In genomic region chr7:74255461-74255860, GRCh38 we compare ENCODE assay signal across 8 cellular contexts. TPM values are rescaled to one million over a fixed set of nuclear protein-coding genes. Genes with fewer than 3 reads are reported as not detected.
DNase-seq lines count a peak whose midpoint lies in the region; ATAC-seq and TF ChIP-seq lines count a peak whose summit lies in the region.
"Not testable (repeated sequence)": the region's sequence is repeated elsewhere in the genome, so short reads cannot be mapped to it uniquely, and the experiment has no call there.

No MANE protein-coding gene starts in this region.

- not testable (repeated sequence) for TF ChIP-seq CTCF in CD4-positive, alpha-beta T cell (IDR thresholded peaks at IDR 0.05); HL-60 (IDR thresholded peaks at IDR 0.05; ENCODE audit: insufficient read depth, low read length); nephron progenitor cell (IDR thresholded peaks at IDR 0.05)

- not testable (repeated sequence) for H3K27me3 Mint-ChIP-seq in CD4-positive, alpha-beta T cell; activated naive CD4-positive, alpha-beta T cell treated with anti-CD3 and anti-CD28 coated beads, Interleukin-2, amount 10 ng/mL, durations not matched to agents 7 days and 5 days; nephron progenitor cell (ENCODE audit: low read depth, poor library complexity); stimulated activated naive CD8-positive, alpha-beta T cell treated with anti-CD3 and anti-CD28 coated beads, Interleukin-15, amount 100 ng/mL, for 72 hours

- H3K4me1 ChIP-seq in SJCRH30 (peaks cover 26% of the 10 kb centered on the region), duodenal mucosa (ENCODE audit: control insufficient read depth in 1 of 2, insufficient read depth in 2 of 2, low read length in 2 of 2) (peaks cover 5 to 19% of the 10 kb centered on the region in 2 donors)
- not testable (repeated sequence) for H3K4me1 ChIP-seq in iPS-15b (ENCODE audit: control insufficient read depth, insufficient read depth, low read length)

- H3K9me3 Mint-ChIP-seq in CD4-positive, alpha-beta T cell; activated naive CD4-positive, alpha-beta T cell treated with anti-CD3 and anti-CD28 coated beads, Interleukin-2, amount 10 ng/mL, durations not matched to agents 7 days and 5 days; nephron progenitor cell; stimulated activated naive CD8-positive, alpha-beta T cell treated with anti-CD3 and anti-CD28 coated beads, Interleukin-15, amount 100 ng/mL, for 72 hours: not testable (repeated sequence)

- peaks cover 20% of the 10 kb centered on the region for H3K36me3 Mint-ChIP-seq in CD4-positive, alpha-beta T cell (ENCODE audit: low read depth)
- peaks cover 19% of the 10 kb centered on the region for H3K36me3 Mint-ChIP-seq in activated naive CD4-positive, alpha-beta T cell treated with anti-CD3 and anti-CD28 coated beads, Interleukin-2, amount 10 ng/mL, durations not matched to agents 7 days and 5 days
- H3K36me3 Mint-ChIP-seq in nephron progenitor cell (ENCODE audit: low read depth) = peaks cover 20% of the 10 kb centered on the region

- not testable (repeated sequence) for H3K27ac ChIP-seq in CD4-positive, alpha-beta T cell (ENCODE audit: low read depth, low read length); SJCRH30; duodenal mucosa (ENCODE audit: low read depth, low read length)
- peak overlapping the region; percentile 87 for H3K27ac ChIP-seq in HL-60 (replicated peaks)

- not testable (repeated sequence) for DNase-seq in CD4-positive, alpha-beta T cell; HL-60 (ENCODE audit: low read depth in 1 of 2, low spot score in 1 of 2); SJCRH30; activated naive CD4-positive, alpha-beta T cell treated with anti-CD3 and anti-CD28 coated beads, Interleukin-2, amount 10 ng/mL, durations not matched to agents 7 days and 5 days; nephron progenitor cell; stimulated activated naive CD8-positive, alpha-beta T cell treated with anti-CD3 and anti-CD28 coated beads, Interleukin-15, amount 100 ng/mL, for 72 hours

- POLR2A ChIA-PET in CD4-positive, alpha-beta T cell (lab: Charles Lee) = not testable (repeated sequence)

- not testable (repeated sequence) for ATAC-seq in CD4-positive, alpha-beta T cell (ENCODE audit: poor library complexity); stimulated activated naive CD8-positive, alpha-beta T cell treated with anti-CD3 and anti-CD28 coated beads, Interleukin-15, amount 100 ng/mL, for 72 hours

- H3K4me1 Mint-ChIP-seq in CD4-positive, alpha-beta T cell (ENCODE audit: low read depth) = peaks cover 26% of the 10 kb centered on the region
- peaks cover 44% of the 10 kb centered on the region for H3K4me1 Mint-ChIP-seq in activated naive CD4-positive, alpha-beta T cell treated with anti-CD3 and anti-CD28 coated beads, Interleukin-2, amount 10 ng/mL, durations not matched to agents 7 days and 5 days
- peaks cover 38% of the 10 kb centered on the region for H3K4me1 Mint-ChIP-seq in nephron progenitor cell
- peaks cover 47% of the 10 kb centered on the region for H3K4me1 Mint-ChIP-seq in stimulated activated naive CD8-positive, alpha-beta T cell treated with anti-CD3 and anti-CD28 coated beads, Interleukin-15, amount 100 ng/mL, for 72 hours

- H3K9me3 ChIP-seq in CD4-positive, alpha-beta T cell (ENCODE audit: control insufficient read depth, low read length); SJCRH30 (replicated peaks); duodenal mucosa (ENCODE audit: control insufficient read depth in 1 of 2, low read length in 2 of 2); iPS-15b (ENCODE audit: control insufficient read depth, insufficient read depth, low read length): not testable (repeated sequence)

- H3K4me3 Mint-ChIP-seq in CD4-positive, alpha-beta T cell = peak overlapping the region; percentile 92
- H3K4me3 Mint-ChIP-seq in activated naive CD4-positive, alpha-beta T cell treated with anti-CD3 and anti-CD28 coated beads, Interleukin-2, amount 10 ng/mL, durations not matched to agents 7 days and 5 days = peak overlapping the region; percentile 93
- peak overlapping the region; percentile 96 for H3K4me3 Mint-ChIP-seq in nephron progenitor cell
- peak overlapping the region; percentile 95 to 98 for H3K4me3 Mint-ChIP-seq in stimulated activated naive CD8-positive, alpha-beta T cell treated with anti-CD3 and anti-CD28 coated beads, Interleukin-15, amount 100 ng/mL, for 72 hours

- not testable (repeated sequence) for H3K27me3 ChIP-seq in CD4-positive, alpha-beta T cell (ENCODE audit: control insufficient read depth, insufficient read depth, low read length); HL-60 (ENCODE audit: insufficient read depth, poor library complexity, severe bottlenecking); SJCRH30; duodenal mucosa (ENCODE audit: control insufficient read depth in 1 of 2, insufficient read depth in 2 of 2, low read length in 2 of 2); iPS-15b (ENCODE audit: control insufficient read depth, insufficient read depth, low read length)

- H3K9ac ChIP-seq in duodenal mucosa (ENCODE audit: low read depth in 1 of 2, low read length in 2 of 2) = peak overlapping the region in 1 of 2 donors; percentile 90
- H3K9ac ChIP-seq in iPS-15b (ENCODE audit: low read depth, low read length) = not testable (repeated sequence)

- H3K36me3 ChIP-seq in SJCRH30 (peaks cover 11% of the 10 kb centered on the region), iPS-15b (ENCODE audit: control insufficient read depth, insufficient read depth, low read length) (peaks cover 11% of the 10 kb centered on the region)
- H3K36me3 ChIP-seq in duodenal mucosa (ENCODE audit: control insufficient read depth in 1 of 2, insufficient read depth in 2 of 2, low read length in 2 of 2) = not testable (repeated sequence)

- H3K4me3 ChIP-seq in HL-60 (replicated peaks; ENCODE audit: insufficient read depth, low read length) (peak overlapping the region; percentile 92), SJCRH30 (peak overlapping the region; percentile 91; the same call in 1 of the 2 replicates), duodenal mucosa (ENCODE audit: low read depth in 1 of 2, low read length in 2 of 2) (peak overlapping the region; percentile 93 to 97), iPS-15b (ENCODE audit: low read depth, low read length) (peak overlapping the region; percentile 97)

- peak overlapping the region; percentile 93 for H3K27ac Mint-ChIP-seq in CD4-positive, alpha-beta T cell
- peak overlapping the region; percentile 93 for H3K27ac Mint-ChIP-seq in activated naive CD4-positive, alpha-beta T cell treated with anti-CD3 and anti-CD28 coated beads, Interleukin-2, amount 10 ng/mL, durations not matched to agents 7 days and 5 days
- H3K27ac Mint-ChIP-seq in nephron progenitor cell = not testable (repeated sequence)
- H3K27ac Mint-ChIP-seq in stimulated activated naive CD8-positive, alpha-beta T cell treated with anti-CD3 and anti-CD28 coated beads, Interleukin-15, amount 100 ng/mL, for 72 hours = peak overlapping the region in 1 of 2 donors; percentile 19

- intact Hi-C loops in CD4-positive, alpha-beta T cell (cut with DNase I, micrococcal nuclease) = not testable (repeated sequence)

- CTCF ChIA-PET in CD4-positive, alpha-beta T cell (lab: Charles Lee) = not testable (repeated sequence)
- CTCF ChIA-PET in activated naive CD4-positive, alpha-beta T cell treated with anti-CD3 and anti-CD28 coated beads, Interleukin-2, amount 10 ng/mL, durations not matched to agents 7 days and 5 days (lab: Charles Lee) = interaction anchor here (1.2 kb wide), 1 partner anchor 80 kb away, joined by 3 read pairs; no protein-coding TSS in a partner anchor

RNA-seq across cellular contexts. Expression of gene RFC2, which starts 1.3 kb away (rescaled TPM):
- total RNA-seq in CD4-positive, alpha-beta T cell = 1 to 10 TPM; 8.5 to 9.6 TPM
- total RNA-seq in SJCRH30 (2014; rRNA removed; shearing (Covaris generic)) = 111 and 112 TPM in 2 replicates

RNA-seq across cellular contexts. Expression of gene CLIP2, which starts 33.7 kb away (rescaled TPM):
- total RNA-seq in CD4-positive, alpha-beta T cell = 1 to 10 TPM; 2.4 to 2.7 TPM
- 29.1 and 29.7 TPM in 2 replicates for total RNA-seq in SJCRH30 (2014; rRNA removed; shearing (Covaris generic))

RNA-seq across cellular contexts. Expression of gene LAT2, which starts 45.7 kb away (rescaled TPM):
- 1 to 10 TPM; 1.7 to 2.4 TPM for total RNA-seq in CD4-positive, alpha-beta T cell
- total RNA-seq in SJCRH30 (2014; rRNA removed; shearing (Covaris generic)) = 0.61 and 0.99 TPM in 2 replicates

Comparison
In these comparisons a context has a peak if more than half of its experiments do, and no peak if none do; other contexts are left out.
1. RNA of gene RFC2, which starts 1.3 kb away (total RNA-seq): 111 to 112 TPM in SJCRH30; 8.5 to 9.6 TPM in CD4-positive, alpha-beta T cell; every median in the first group is over 10 times any median in the second.
2. Peak in every context shown above with its lines, with median percentiles within 50 percentile points of each other: H3K4me3 Mint-ChIP-seq and H3K4me3 ChIP-seq.